In the genomic region with DNA sequence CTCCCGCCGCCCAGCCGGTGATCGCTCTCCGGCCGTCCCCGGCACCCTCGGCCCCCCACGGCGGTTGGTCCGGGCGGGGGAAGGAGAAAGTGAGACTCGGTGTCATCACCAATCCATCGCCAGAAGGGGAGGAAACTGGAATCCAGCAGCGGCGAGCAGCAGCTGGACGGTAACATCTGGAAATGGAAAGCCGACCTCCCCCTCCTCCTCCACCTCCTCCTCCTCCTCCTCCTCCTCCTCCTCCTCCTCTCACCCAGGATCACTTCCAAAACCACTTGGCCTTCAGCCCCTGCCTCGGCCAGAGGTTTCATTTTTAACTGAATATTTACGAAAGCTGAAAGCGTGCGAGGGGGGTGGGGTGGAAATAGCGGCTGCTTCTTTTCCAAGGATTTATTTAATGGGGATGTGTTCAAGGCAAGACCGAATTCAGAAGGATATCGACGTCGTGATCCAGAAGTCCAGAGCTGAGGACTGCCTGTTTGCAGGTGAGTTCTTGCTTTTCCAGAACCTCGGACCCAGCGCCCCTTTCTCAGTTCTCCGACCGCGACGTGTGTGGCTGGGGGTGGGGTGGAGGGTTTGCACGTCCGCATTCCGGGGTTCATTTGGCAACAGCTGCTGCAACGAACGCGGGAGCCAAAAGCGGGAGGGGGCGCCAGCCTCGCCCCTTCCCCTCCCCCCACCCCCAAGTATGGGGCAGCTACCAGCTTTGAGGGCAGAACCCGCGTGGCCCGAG, we compare ENCODE assay signal across 8 cellular contexts. TPM values are rescaled to one million over a fixed set of nuclear protein-coding genes. Genes with fewer than 3 reads are reported as not detected.
DNase-seq lines count a peak whose midpoint lies in the region; ATAC-seq and TF ChIP-seq lines count a peak whose summit lies in the region.
"Not testable (repeated sequence)": the region's sequence is repeated elsewhere in the genome, so short reads cannot be mapped to it uniquely, and the experiment has no call there.

No MANE protein-coding gene starts in this region.

- CTCF ChIA-PET in Caco-2 (lab: Charles Lee) = not testable (repeated sequence)

- not testable (repeated sequence) for H3K27me3 Mint-ChIP-seq in Caco-2 (ENCODE audit: insufficient read depth, unreplicated experiment); progenitor cell of endocrine pancreas

- TF ChIP-seq POLR2A in right lobe of liver (IDR thresholded peaks at IDR 0.05) = not testable (repeated sequence)

- H3K4me3 ChIP-seq in Caco-2 (ENCODE audit: low read depth, low read length) (peak overlapping the region; percentile 42), MG63 (peak overlapping the region; percentile 57), adipocyte (ENCODE audit: low read length) (peak overlapping the region; percentile 70), fibroblast of mammary gland (ENCODE audit: control insufficient read depth, low read depth, low read length) (peak overlapping the region; percentile 42), right lobe of liver (peak overlapping the region; percentile 21 to 49 (median 40)), thoracic aorta (peak overlapping the region; percentile 74)

- peak overlapping the region; percentile 54 for H3K4me3 Mint-ChIP-seq in Caco-2 (ENCODE audit: unreplicated experiment)
- peak overlapping the region; percentile 67 for H3K4me3 Mint-ChIP-seq in progenitor cell of endocrine pancreas (ENCODE audit: low read depth)

- TF ChIP-seq CTCF in Caco-2 (IDR thresholded peaks at IDR 0.05; ENCODE audit: insufficient read depth in 1 of 2, low read depth in 1 of 2, low read length in 1 of 2, severe bottlenecking in 1 of 2, unreplicated experiment in 1 of 2); fibroblast of mammary gland (conservative IDR thresholded peaks at IDR 0.05; ENCODE audit: control insufficient read depth, insufficient read depth, low read depth, low read length); right lobe of liver (IDR thresholded peaks at IDR 0.05); progenitor cell of endocrine pancreas (IDR thresholded peaks at IDR 0.05; ENCODE audit: unreplicated experiment); thoracic aorta (IDR thresholded peaks at IDR 0.05): not testable (repeated sequence)

- no CpG with 5 or more reads among the region's 45 CpGs for WGBS in right lobe of liver (ENCODE audit: insufficient coverage, low coverage, low lambda C conversion rate, missing lambda C conversion rate)

- peak in 1 of 4 donors; percentile 28 for ATAC-seq in right lobe of liver
- not testable (repeated sequence) for ATAC-seq in thoracic aorta (ENCODE audit: insufficient number of reproducible peaks, low FRiP score, low read depth)

- H3K36me3 Mint-ChIP-seq in Caco-2 (ENCODE audit: insufficient read depth, unreplicated experiment); progenitor cell of endocrine pancreas (ENCODE audit: insufficient read depth): not testable (repeated sequence)

- not testable (repeated sequence) for H3K9me3 ChIP-seq in Caco-2; MG63; adipocyte (ENCODE audit: control insufficient read depth, low read length); right lobe of liver; thoracic aorta

- H3K27me3 ChIP-seq in Caco-2 (replicated peaks; ENCODE audit: control insufficient read depth, insufficient read depth, low read length); MG63; adipocyte (replicated peaks; ENCODE audit: control insufficient read depth, insufficient read depth, low read length); right lobe of liver; thoracic aorta (replicated peaks; ENCODE audit: insufficient read depth): not testable (repeated sequence)

- not testable (repeated sequence) for BruUV-seq in Caco-2 (replicated peaks; lab: Mats Ljungman, UMichigan)

- H3K9me3 Mint-ChIP-seq in Caco-2 (ENCODE audit: unreplicated experiment); progenitor cell of endocrine pancreas (ENCODE audit: low read depth): not testable (repeated sequence)

- H3K27ac Mint-ChIP-seq in Caco-2 (ENCODE audit: unreplicated experiment) = not testable (repeated sequence)
- H3K27ac Mint-ChIP-seq in progenitor cell of endocrine pancreas = peak overlapping the region; percentile 45

- peak overlapping the region; percentile 29 for H3K9ac ChIP-seq in adipocyte (ENCODE audit: low read length)

- DNase-seq in Caco-2; adipocyte (ENCODE audit: low read depth); fibroblast of mammary gland (ENCODE audit: low read depth): not testable (repeated sequence)
- peak; percentile 66 for DNase-seq in MG63
- DNase-seq in activated CD4-positive, alpha-beta T cell treated with anti-CD3 and anti-CD28 coated beads for 4 hours = peak; percentile 11 to 18
- DNase-seq in right lobe of liver = peak; percentile 25 to 79 (median 60)
- DNase-seq in progenitor cell of endocrine pancreas (ENCODE audit: low spot score, unreplicated experiment) = peak; percentile 11
- peak; percentile 3 for DNase-seq in thoracic aorta (ENCODE audit: low spot score)

- POLR2A ChIA-PET in Caco-2 (lab: Charles Lee) = not testable (repeated sequence)

- not testable (repeated sequence) for H3K4me1 ChIP-seq in Caco-2; adipocyte (ENCODE audit: control insufficient read depth, insufficient read depth, low read length); right lobe of liver; thoracic aorta (ENCODE audit: control insufficient read depth in 1 of 2, low read depth in 2 of 2)

- not testable (repeated sequence) for H3K36me3 ChIP-seq in Caco-2 (ENCODE audit: control insufficient read depth, insufficient read depth, low read length); MG63; adipocyte (ENCODE audit: control insufficient read depth, insufficient read depth, low read length, severe bottlenecking); right lobe of liver; thoracic aorta

- H3K27ac ChIP-seq in right lobe of liver (peak overlapping the region in 2 of 3 donors; percentile 37 to 56), thoracic aorta (peak overlapping the region; percentile 69 to 70)

- not testable (repeated sequence) for H3K4me1 Mint-ChIP-seq in Caco-2 (ENCODE audit: low read depth, unreplicated experiment); progenitor cell of endocrine pancreas (ENCODE audit: low read depth)

- intact Hi-C loops in Caco-2 (cut with micrococcal nuclease; ENCODE audit: unreplicated experiment); right lobe of liver (cut with DNase I): not testable (repeated sequence)

RNA-seq across cellular contexts. Expression of a gene that starts 23.6 kb away (rescaled TPM):
- total RNA-seq in Caco-2 (2022) = not detected in 2 replicates
- total RNA-seq in MG63 (2014; rRNA removed; shearing (Covaris generic); ENCODE audit: low replicate concordance) = not detected in 2 replicates
- total RNA-seq in right lobe of liver = under 1 TPM in 1 of 6 experiments, not detected in 5; 0.49 TPM
- not detected in 2 replicates for total RNA-seq in progenitor cell of endocrine pancreas
- not detected for total RNA-seq in thoracic aorta
